Comparison of ENCODE assay signal across 9 cellular contexts in the genomic region with DNA sequence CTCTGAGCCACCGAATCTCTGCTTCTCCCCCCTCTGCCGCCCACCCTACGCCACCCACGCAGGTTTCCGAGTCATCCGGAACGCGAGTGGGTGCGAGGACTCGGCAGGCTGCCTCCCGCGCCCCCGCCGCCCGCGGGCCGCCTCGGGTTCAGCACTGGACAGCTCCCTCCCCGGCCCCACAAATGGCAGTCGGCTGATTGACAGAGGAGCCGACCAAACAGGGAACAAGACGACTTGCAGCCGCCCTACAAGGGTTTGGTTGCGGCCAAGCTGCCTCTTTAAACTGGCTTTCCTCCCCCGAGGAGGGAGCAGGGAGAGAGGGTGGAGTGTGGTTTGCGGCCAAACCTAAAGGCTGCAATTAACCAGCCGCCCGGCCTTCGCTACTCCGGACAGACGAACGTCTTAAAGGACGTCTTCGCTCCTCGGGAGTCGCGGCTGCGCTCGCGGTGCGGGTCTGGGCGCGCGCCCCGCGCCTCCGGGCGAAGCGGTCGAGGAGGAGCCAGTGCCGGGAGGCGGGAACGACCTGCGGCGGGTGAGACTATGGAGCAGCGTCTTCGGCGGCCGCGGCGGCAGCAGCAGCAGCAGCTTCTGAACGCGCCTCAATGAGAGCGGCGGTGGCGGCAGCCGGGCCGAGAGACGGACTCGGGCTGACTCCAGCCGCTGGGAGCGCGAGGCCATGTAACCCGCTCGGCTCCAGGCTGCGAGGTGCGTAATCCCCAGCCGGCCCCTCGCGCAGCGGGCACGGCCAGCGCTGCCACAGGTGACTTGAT. TPM values are rescaled to one million over a fixed set of nuclear protein-coding genes. Genes with fewer than 3 reads are reported as not detected.
A peak's percentile ranks its signal among the peaks of the same experiment; 100 is the strongest.
DNase-seq lines count a peak whose midpoint lies in the region; ATAC-seq and TF ChIP-seq lines count a peak whose summit lies in the region.
"Had no signal": no experiment of that assay in that cellular context is flagged by ENCODE, and none has a peak within 500 bp of the region (broad histone marks: within the 10 kb centered on the region; RNA-seq: fewer than 3 reads in every experiment).

A gene with protein sequence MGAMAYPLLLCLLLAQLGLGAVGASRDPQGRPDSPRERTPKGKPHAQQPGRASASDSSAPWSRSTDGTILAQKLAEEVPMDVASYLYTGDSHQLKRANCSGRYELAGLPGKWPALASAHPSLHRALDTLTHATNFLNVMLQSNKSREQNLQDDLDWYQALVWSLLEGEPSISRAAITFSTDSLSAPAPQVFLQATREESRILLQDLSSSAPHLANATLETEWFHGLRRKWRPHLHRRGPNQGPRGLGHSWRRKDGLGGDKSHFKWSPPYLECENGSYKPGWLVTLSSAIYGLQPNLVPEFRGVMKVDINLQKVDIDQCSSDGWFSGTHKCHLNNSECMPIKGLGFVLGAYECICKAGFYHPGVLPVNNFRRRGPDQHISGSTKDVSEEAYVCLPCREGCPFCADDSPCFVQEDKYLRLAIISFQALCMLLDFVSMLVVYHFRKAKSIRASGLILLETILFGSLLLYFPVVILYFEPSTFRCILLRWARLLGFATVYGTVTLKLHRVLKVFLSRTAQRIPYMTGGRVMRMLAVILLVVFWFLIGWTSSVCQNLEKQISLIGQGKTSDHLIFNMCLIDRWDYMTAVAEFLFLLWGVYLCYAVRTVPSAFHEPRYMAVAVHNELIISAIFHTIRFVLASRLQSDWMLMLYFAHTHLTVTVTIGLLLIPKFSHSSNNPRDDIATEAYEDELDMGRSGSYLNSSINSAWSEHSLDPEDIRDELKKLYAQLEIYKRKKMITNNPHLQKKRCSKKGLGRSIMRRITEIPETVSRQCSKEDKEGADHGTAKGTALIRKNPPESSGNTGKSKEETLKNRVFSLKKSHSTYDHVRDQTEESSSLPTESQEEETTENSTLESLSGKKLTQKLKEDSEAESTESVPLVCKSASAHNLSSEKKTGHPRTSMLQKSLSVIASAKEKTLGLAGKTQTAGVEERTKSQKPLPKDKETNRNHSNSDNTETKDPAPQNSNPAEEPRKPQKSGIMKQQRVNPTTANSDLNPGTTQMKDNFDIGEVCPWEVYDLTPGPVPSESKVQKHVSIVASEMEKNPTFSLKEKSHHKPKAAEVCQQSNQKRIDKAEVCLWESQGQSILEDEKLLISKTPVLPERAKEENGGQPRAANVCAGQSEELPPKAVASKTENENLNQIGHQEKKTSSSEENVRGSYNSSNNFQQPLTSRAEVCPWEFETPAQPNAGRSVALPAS (N-terminal part only) (plus strand): TSS at position 541 of the 770 bp plus-strand sequence. CDS start 420 bp downstream, outside the sequence.

- TF ChIP-seq POLR2A in prostate gland (IDR thresholded peaks at IDR 0.05) = no peak
- TF ChIP-seq POLR2A in uterus (IDR thresholded peaks at IDR 0.05) = no peak

- intact Hi-C loops in prostate gland (cut with DNase I) = no loop called here
- intact Hi-C loops in uterus (cut with DNase I; ENCODE audit: low total_unique reads) = no loop called here

- peak; percentile 73 for ATAC-seq in GM18909 (IDR thresholded peaks at IDR 0.05; ENCODE audit: poor library complexity, unreplicated experiment)

- H3K27me3 ChIP-seq in hepatocyte (peaks cover 64% of the 10 kb centered on the region), prostate gland (replicated peaks; ENCODE audit: insufficient read depth) (no peaks in the 10 kb centered on the region), uterus (peaks cover 4 to 32% of the 10 kb centered on the region in 2 donors)

- H3K36me3 ChIP-seq in hepatocyte (replicated peaks; ENCODE audit: insufficient read depth, low read depth) = no peaks in the 10 kb centered on the region
- H3K36me3 ChIP-seq in prostate gland = no peaks in the 10 kb centered on the region
- H3K36me3 ChIP-seq in uterus = no peaks in the 10 kb centered on the region
- H3K36me3 ChIP-seq: neutrophil had no signal

- H3K36me3 Mint-ChIP-seq in brain = no peaks in the 10 kb centered on the region

- no peaks in the 10 kb centered on the region for H4K20me1 ChIP-seq in hepatocyte (ENCODE audit: insufficient read depth, poor library complexity, severe bottlenecking)

- H3K9me3 ChIP-seq in hepatocyte (ENCODE audit: low read depth) (no peaks in the 10 kb centered on the region), prostate gland (no peaks in the 10 kb centered on the region), uterus (no peaks in the 10 kb centered on the region)
- H3K9me3 ChIP-seq: neutrophil had no signal

- WGBS in hepatocyte (ENCODE audit: low lambda C conversion rate, missing lambda C conversion rate) = 1% methylated on average over 76 of the region's 83 CpGs
- WGBS in prostate gland = 2% methylated on average over 81 of the region's 83 CpGs

- no peaks in the 10 kb centered on the region for H3K9me2 ChIP-seq in hepatocyte (replicated peaks; ENCODE audit: insufficient read depth)

- peaks cover 66% of the 10 kb centered on the region for H3K27me3 Mint-ChIP-seq in brain

- H3K4me1 Mint-ChIP-seq in brain = peaks cover 24% of the 10 kb centered on the region

- peaks cover 0 to 3% (median 0%) of the 10 kb centered on the region in 5 experiments for H3K9me3 Mint-ChIP-seq in brain

- H3K4me3 ChIP-seq in hepatocyte (peak within 1 kb of the TSS; percentile 35), prostate gland (peak within 1 kb of the TSS; percentile 27 to 39), uterus (peak within 1 kb of the TSS; percentile 15 to 20)

- H2AFZ ChIP-seq in hepatocyte = peak within 1 kb of the TSS; percentile 75

- no peak for TF ChIP-seq CTCF in brain (conservative IDR thresholded peaks at IDR 0.05)
- no peak for TF ChIP-seq CTCF in hepatocyte (IDR thresholded peaks at IDR 0.05; ENCODE audit: poor library complexity)
- no peak for TF ChIP-seq CTCF in prostate gland (IDR thresholded peaks at IDR 0.05)
- no peak for TF ChIP-seq CTCF in uterus (IDR thresholded peaks at IDR 0.05)

- H3K4me1 ChIP-seq in hepatocyte (ENCODE audit: insufficient read depth) (peaks cover 16% of the 10 kb centered on the region), prostate gland (replicated peaks) (no peaks in the 10 kb centered on the region), uterus (peaks cover 0 to 5% of the 10 kb centered on the region in 2 donors)

- H3K4me3 Mint-ChIP-seq in brain = peak within 1 kb of the TSS; percentile 80 to 96 (median 90)

- H3K27ac ChIP-seq in hepatocyte = no peak within 1 kb of the TSS
- peak within 1 kb of the TSS in 1 of 2 donors; percentile 60 for H3K27ac ChIP-seq in prostate gland
- no peak within 1 kb of the TSS for H3K27ac ChIP-seq in uterus
- H3K27ac ChIP-seq: neutrophil had no signal

- H3K4me2 ChIP-seq in hepatocyte = peak within 1 kb of the TSS; percentile 86

- peak within 1 kb of the TSS in 4 of 5 experiments; percentile 6 to 95 (median 83) for H3K27ac Mint-ChIP-seq in brain

- H3K79me2 ChIP-seq in hepatocyte = no peaks in the 10 kb centered on the region

- DNase-seq in MV-4-11 (lab: John Stamatoyannopoulos, UW) (peak; percentile 54), T-helper 2 cell (peak in 3 of 5 experiments; percentile 17 to 82 (median 22)), hepatocyte (ENCODE audit: low spot score) (peak; percentile 93), prostate gland (ENCODE audit: low spot score) (peak; percentile 77), uterus (peak; percentile 55), OCI-M2 (lab: John Stamatoyannopoulos, UW; ENCODE audit: unreplicated experiment) (no peak)

RNA-seq across cellular contexts. Expression of the gene that starts here (rescaled TPM):
- polyA plus RNA-seq in brain (ENCODE audit: insufficient read depth, low read depth, low replicate concordance) (2.5 TPM), hepatocyte (0.02 and 0.26 TPM in 2 replicates)
- total RNA-seq in hepatocyte (0.47 and 0.52 TPM in 2 replicates), prostate gland (1 to 10 TPM in 1 of 2 donors, under 1 TPM in 1; 0.36 to 1.5 TPM), uterus (under 1 TPM in 1 of 4 donors, not detected in 3; 0.07 TPM)

Comparison
In these comparisons a context has a peak if more than half of its experiments do, and no peak if none do; other contexts are left out.
1. Peak in DNase-seq, H3K4me3 ChIP-seq and H3K4me2 ChIP-seq in hepatocyte; RNA of the gene not detected or under 1 TPM.
2. Peak in DNase-seq and H3K4me3 ChIP-seq in uterus; RNA of the gene not detected or under 1 TPM.